Comparison of ENCODE assay signal across 8 cellular contexts in genomic region chr7:73719806-73720169, GRCh38. TPM values are rescaled to one million over a fixed set of nuclear protein-coding genes. Genes with fewer than 3 reads are reported as not detected.
DNase-seq lines count a peak whose midpoint lies in the region; FAIRE-seq and TF ChIP-seq lines count a peak whose summit lies in the region.

No MANE protein-coding gene starts in this region.

- H3K9ac ChIP-seq in keratinocyte (ENCODE audit: control insufficient read depth, extremely low read depth, insufficient read depth, low read length), result peak overlapping the region; percentile 15

- H3K36me3 ChIP-seq in keratinocyte (ENCODE audit: control insufficient read depth in 2 of 2, extremely low read depth in 1 of 2, insufficient read depth in 2 of 2, low read length in 2 of 2) (peaks cover 3 to 8% of the 10 kb centered on the region in 2 experiments), tibial nerve (peaks cover 0 to 9% (median 0%) of the 10 kb centered on the region in 3 donors)

- no peak for TF ChIP-seq POLR2A in tibial nerve (IDR thresholded peaks at IDR 0.05)

- peaks cover 36% of the 10 kb centered on the region for H3K79me2 ChIP-seq in keratinocyte (ENCODE audit: control insufficient read depth, insufficient read depth, low read length)

- no peaks in the 10 kb centered on the region for H3K9me3 Mint-ChIP-seq in activated CD4-positive, alpha-beta T cell treated with anti-CD3 and anti-CD28 coated beads, Interleukin-2, amount 10 ng/mL, durations not matched to agents 24 days and 14 days
- H3K9me3 Mint-ChIP-seq in activated CD4-positive, alpha-beta memory T cell treated with anti-CD3 and anti-CD28 coated beads for 36 hours, result no peaks in the 10 kb centered on the region

- no peak for TF ChIP-seq EP300 in tibial nerve (IDR thresholded peaks at IDR 0.05)

- H3K4me2 ChIP-seq in keratinocyte (ENCODE audit: control insufficient read depth, extremely low read depth, insufficient read depth, low read depth, low read length), result peak overlapping the region; percentile 58

- TF ChIP-seq CTCF in keratinocyte (optimal IDR thresholded peaks at IDR 0.05 in 1 of 3, IDR thresholded peaks at IDR 0.05 in 1 of 3, conservative IDR thresholded peaks at IDR 0.05 in 1 of 3; ENCODE audit: extremely low read depth in 1 of 3, insufficient read depth in 2 of 3, low read length in 3 of 3) (no peak), tibial nerve (IDR thresholded peaks at IDR 0.05) (no peak)

- intact Hi-C loops in activated CD4-positive, alpha-beta T cell treated with anti-CD3 and anti-CD28 coated beads, Interleukin-2, amount 10 ng/mL, durations not matched to agents 24 days and 14 days (cut with micrococcal nuclease), result loop anchor here (5.0 kb wide), 2 partner anchors 133 to 197 kb away; partner anchors contain the start of gene BAZ1B
- intact Hi-C loops in activated CD4-positive, alpha-beta memory T cell treated with anti-CD3 and anti-CD28 coated beads for 36 hours (cut with micrococcal nuclease), result loop anchor here (2.0 to 5.0 kb wide), 3 partner anchors 17 to 133 kb away; partner anchors contain the start of gene VPS37D

- POLR2A ChIA-PET in activated CD4-positive, alpha-beta memory T cell treated with anti-CD3 and anti-CD28 coated beads for 36 hours (lab: Charles Lee), result interaction anchor here (0.8 kb wide), 1 partner anchor 57 kb away, joined by 3 read pairs; no protein-coding TSS in a partner anchor

- FAIRE-seq in keratinocyte (lab: Jason Lieb, UNC), result no peak

- H3K9me1 ChIP-seq in keratinocyte (ENCODE audit: control insufficient read depth, extremely low read depth, insufficient read depth, low read length), result peaks cover 10% of the 10 kb centered on the region

- H4K20me1 ChIP-seq in keratinocyte (ENCODE audit: control insufficient read depth, extremely low read depth, insufficient read depth, low read length), result peaks cover 25% of the 10 kb centered on the region

- peaks cover 33% of the 10 kb centered on the region for H3K4me1 ChIP-seq in keratinocyte (ENCODE audit: control insufficient read depth, extremely low read depth, insufficient read depth, low read length)
- peaks cover 0 to 35% (median 10%) of the 10 kb centered on the region in 4 donors for H3K4me1 ChIP-seq in tibial nerve

- peak overlapping the region; percentile 82 for H3K4me3 Mint-ChIP-seq in activated CD4-positive, alpha-beta T cell treated with anti-CD3 and anti-CD28 coated beads, Interleukin-2, amount 10 ng/mL, durations not matched to agents 24 days and 14 days
- peak overlapping the region; percentile 70 for H3K4me3 Mint-ChIP-seq in activated CD4-positive, alpha-beta memory T cell treated with anti-CD3 and anti-CD28 coated beads for 36 hours

- peak overlapping the region in 2 of 3 experiments; percentile 12 to 42 for H3K4me3 ChIP-seq in keratinocyte (ENCODE audit: control insufficient read depth in 2 of 3, extremely low read depth in 1 of 3, insufficient read depth in 2 of 3, low read depth in 1 of 3, low read length in 3 of 3)
- H3K4me3 ChIP-seq in tibial nerve, result peak overlapping the region; percentile 31 to 87 (median 62)

- dilution Hi-C loops in keratinocyte (cut with MboI; ENCODE audit: extremely low pct_ligation_motif_present, low sequenced_read_pairs), result no loop called here

- peaks cover 4% of the 10 kb centered on the region for H3K36me3 Mint-ChIP-seq in activated CD4-positive, alpha-beta T cell treated with anti-CD3 and anti-CD28 coated beads, Interleukin-2, amount 10 ng/mL, durations not matched to agents 24 days and 14 days (ENCODE audit: low read depth)
- H3K36me3 Mint-ChIP-seq in activated CD4-positive, alpha-beta memory T cell treated with anti-CD3 and anti-CD28 coated beads for 36 hours, result peaks cover 6% of the 10 kb centered on the region

- H3K27me3 ChIP-seq in keratinocyte (ENCODE audit: control insufficient read depth, extremely low read depth, insufficient read depth, low read length) (no peaks in the 10 kb centered on the region), tibial nerve (no peaks in the 10 kb centered on the region)

- H3K9me3 ChIP-seq in keratinocyte (ENCODE audit: control insufficient read depth, low read depth, low read length), result no peaks in the 10 kb centered on the region
- H3K9me3 ChIP-seq in tibial nerve, result no peaks in the 10 kb centered on the region

- H2AFZ ChIP-seq in keratinocyte (ENCODE audit: control insufficient read depth, low read length), result no peak overlapping the region

- H3K27ac Mint-ChIP-seq in activated CD4-positive, alpha-beta T cell treated with anti-CD3 and anti-CD28 coated beads, Interleukin-2, amount 10 ng/mL, durations not matched to agents 24 days and 14 days, result peak overlapping the region; percentile 29
- H3K27ac Mint-ChIP-seq in activated CD4-positive, alpha-beta memory T cell treated with anti-CD3 and anti-CD28 coated beads for 36 hours, result peak overlapping the region; percentile 15

- CTCF ChIA-PET in activated CD4-positive, alpha-beta memory T cell treated with anti-CD3 and anti-CD28 coated beads for 36 hours (lab: Charles Lee), result interaction anchor here (0.6 to 2.3 kb wide), 4 partner anchors 15 to 113 kb away, joined by 3 to 12 read pairs (median 7); partner anchors contain the start of gene VPS37D

- peaks cover 21% of the 10 kb centered on the region for H3K27me3 Mint-ChIP-seq in activated CD4-positive, alpha-beta T cell treated with anti-CD3 and anti-CD28 coated beads, Interleukin-2, amount 10 ng/mL, durations not matched to agents 24 days and 14 days
- H3K27me3 Mint-ChIP-seq in activated CD4-positive, alpha-beta memory T cell treated with anti-CD3 and anti-CD28 coated beads for 36 hours, result no peaks in the 10 kb centered on the region

- H3K27ac ChIP-seq in keratinocyte (ENCODE audit: control insufficient read depth, insufficient read depth, low read length), result no peak overlapping the region
- H3K27ac ChIP-seq in tibial nerve, result no peak overlapping the region

- DNase-seq in activated CD4-positive, alpha-beta T cell treated with anti-CD3 and anti-CD28 coated beads, Interleukin-2, amount 10 ng/mL, durations not matched to agents 24 days and 14 days, result no peak
- no peak for DNase-seq in activated CD4-positive, alpha-beta T cell treated with anti-CD3 and anti-CD28 coated beads, Interleukin-2, amount 50 U/mL, for 4 hours
- DNase-seq in activated CD4-positive, alpha-beta memory T cell treated with anti-CD3 and anti-CD28 coated beads for 36 hours, result no peak
- DNase-seq in keratinocyte (ENCODE audit: low read depth, low spot score), result no peak
- no peak for DNase-seq in tibial nerve (ENCODE audit: low spot score in 2 of 2)
- no peak for DNase-seq in DMS53 treated with DMSO at 0.1 percent for 48 hours (lab: John Stamatoyannopoulos, UW; ENCODE audit: unreplicated experiment)
- DNase-seq in SIG-M5 treated with dmso at 0.1 percent for 504 hours (lab: John Stamatoyannopoulos, UW; ENCODE audit: unreplicated experiment), result no peak
- no peak for DNase-seq in NCI-H1417 treated with DMSO at 0.1 percent for 48 hours (lab: John Stamatoyannopoulos, UW)

- H3K4me1 Mint-ChIP-seq in activated CD4-positive, alpha-beta T cell treated with anti-CD3 and anti-CD28 coated beads, Interleukin-2, amount 10 ng/mL, durations not matched to agents 24 days and 14 days, result peaks cover 35% of the 10 kb centered on the region
- peaks cover 34% of the 10 kb centered on the region for H3K4me1 Mint-ChIP-seq in activated CD4-positive, alpha-beta memory T cell treated with anti-CD3 and anti-CD28 coated beads for 36 hours (ENCODE audit: low read depth)

- WGBS in tibial nerve, 2 donors, result 11 to 30% methylated on average over 6 to 11 of the region's 16 CpGs

RNA-seq across cellular contexts. Expression of gene STX1A, which starts 0.3 kb away (rescaled TPM):
- total RNA-seq in activated CD4-positive, alpha-beta T cell treated with anti-CD3 and anti-CD28 coated beads, Interleukin-2, amount 10 ng/mL, durations not matched to agents 24 days and 14 days, result 19.0 and 19.4 TPM in 2 replicates
- 10 to 100 TPM; 31.8 to 39.2 TPM for total RNA-seq in activated CD4-positive, alpha-beta memory T cell treated with anti-CD3 and anti-CD28 coated beads for 36 hours
- 19.4 to 37.9 TPM (median 22.4 TPM) in 3 replicates for polyA plus RNA-seq in keratinocyte
- 13.7 TPM for polyA plus RNA-seq in keratinocyte (2011; ENCODE audit: low read depth)
- polyA plus RNA-seq in keratinocyte (2011; cell fraction: cytosol; rRNA removed), result 20.3 and 26.6 TPM in 2 replicates
- 61.8 and 66.1 TPM in 2 replicates for polyA plus RNA-seq in keratinocyte (2011; cell fraction: nucleus; rRNA removed)
- 14.0 and 27.5 TPM in 2 replicates for polyA plus RNA-seq in keratinocyte (2012; ENCODE audit: low replicate concordance)
- polyA minus RNA-seq in keratinocyte, result 16.7 to 32.9 TPM (median 25.1 TPM) in 3 replicates
- 15.7 TPM for polyA minus RNA-seq in keratinocyte (2011; cell fraction: cytosol; rRNA and poly(A)+ RNA removed)
- 22.9 and 31.3 TPM in 2 replicates for polyA minus RNA-seq in keratinocyte (2011; cell fraction: nucleus; rRNA and poly(A)+ RNA removed)
- total RNA-seq in tibial nerve, result 10 to 100 TPM in 2 of 4 donors, 1 to 10 TPM in 2; 3.9 to 19.4 (median 10.8) TPM

RNA-seq across cellular contexts. Expression of gene ABHD11, which starts 18.8 kb away (rescaled TPM):
- 20.8 and 23.0 TPM in 2 replicates for total RNA-seq in activated CD4-positive, alpha-beta T cell treated with anti-CD3 and anti-CD28 coated beads, Interleukin-2, amount 10 ng/mL, durations not matched to agents 24 days and 14 days
- 10 to 100 TPM; 14.7 to 16.8 TPM for total RNA-seq in activated CD4-positive, alpha-beta memory T cell treated with anti-CD3 and anti-CD28 coated beads for 36 hours
- polyA plus RNA-seq in keratinocyte, result 11.3 to 15.2 TPM (median 11.5 TPM) in 3 replicates
- 2.2 TPM for polyA plus RNA-seq in keratinocyte (2011; ENCODE audit: low read depth)
- polyA plus RNA-seq in keratinocyte (2011; cell fraction: cytosol; rRNA removed), result 8.3 and 11.7 TPM in 2 replicates
- polyA plus RNA-seq in keratinocyte (2011; cell fraction: nucleus; rRNA removed), result 9.6 and 10.1 TPM in 2 replicates
- polyA plus RNA-seq in keratinocyte (2012; ENCODE audit: low replicate concordance), result 6.1 and 13.7 TPM in 2 replicates
- 5.4 to 26.4 TPM (median 6.7 TPM) in 3 replicates for polyA minus RNA-seq in keratinocyte
- 3.8 TPM for polyA minus RNA-seq in keratinocyte (2011; cell fraction: cytosol; rRNA and poly(A)+ RNA removed)
- polyA minus RNA-seq in keratinocyte (2011; cell fraction: nucleus; rRNA and poly(A)+ RNA removed), result 4.7 and 4.8 TPM in 2 replicates
- total RNA-seq in tibial nerve, result 10 to 100 TPM in 2 of 4 donors, 1 to 10 TPM in 2; 7.5 to 19.2 (median 10.9) TPM

RNA-seq across cellular contexts. Expression of gene BUD23, which starts 36.4 kb away (rescaled TPM):
- 133 TPM in 2 replicates for total RNA-seq in activated CD4-positive, alpha-beta T cell treated with anti-CD3 and anti-CD28 coated beads, Interleukin-2, amount 10 ng/mL, durations not matched to agents 24 days and 14 days
- total RNA-seq in activated CD4-positive, alpha-beta memory T cell treated with anti-CD3 and anti-CD28 coated beads for 36 hours, result 10 to 100 TPM; 92.0 to 94.0 TPM
- 47.1 to 87.5 TPM (median 72.0 TPM) in 3 replicates for polyA plus RNA-seq in keratinocyte
- 41.9 TPM for polyA plus RNA-seq in keratinocyte (2011; ENCODE audit: low read depth)
- polyA plus RNA-seq in keratinocyte (2011; cell fraction: cytosol; rRNA removed), result 39.9 and 52.0 TPM in 2 replicates
- polyA plus RNA-seq in keratinocyte (2011; cell fraction: nucleus; rRNA removed), result 71.4 and 78.1 TPM in 2 replicates
- 64.5 and 73.8 TPM in 2 replicates for polyA plus RNA-seq in keratinocyte (2012; ENCODE audit: low replicate concordance)
- 39.4 to 42.6 TPM (median 41.9 TPM) in 3 replicates for polyA minus RNA-seq in keratinocyte
- polyA minus RNA-seq in keratinocyte (2011; cell fraction: cytosol; rRNA and poly(A)+ RNA removed), result 35.3 TPM
- 12.9 and 16.9 TPM in 2 replicates for polyA minus RNA-seq in keratinocyte (2011; cell fraction: nucleus; rRNA and poly(A)+ RNA removed)
- 10 to 100 TPM; 22.5 to 50.6 (median 39.3) TPM for total RNA-seq in tibial nerve

RNA-seq across cellular contexts. Expression of gene DNAJC30, which starts 36.5 kb away (rescaled TPM):
- 9.4 and 10.9 TPM in 2 replicates for total RNA-seq in activated CD4-positive, alpha-beta T cell treated with anti-CD3 and anti-CD28 coated beads, Interleukin-2, amount 10 ng/mL, durations not matched to agents 24 days and 14 days
- 1 to 10 TPM; 6.1 to 6.3 TPM for total RNA-seq in activated CD4-positive, alpha-beta memory T cell treated with anti-CD3 and anti-CD28 coated beads for 36 hours
- polyA plus RNA-seq in keratinocyte, result 4.9 to 5.7 TPM (median 5.0 TPM) in 3 replicates
- polyA plus RNA-seq in keratinocyte (2011; ENCODE audit: low read depth), result 1.4 TPM
- 4.3 and 6.8 TPM in 2 replicates for polyA plus RNA-seq in keratinocyte (2011; cell fraction: cytosol; rRNA removed)
- 4.4 and 5.8 TPM in 2 replicates for polyA plus RNA-seq in keratinocyte (2011; cell fraction: nucleus; rRNA removed)
- polyA plus RNA-seq in keratinocyte (2012; ENCODE audit: low replicate concordance), result 3.1 and 6.8 TPM in 2 replicates
- polyA minus RNA-seq in keratinocyte, result 2.6 to 5.7 TPM (median 3.3 TPM) in 3 replicates
- 5.9 TPM for polyA minus RNA-seq in keratinocyte (2011; cell fraction: cytosol; rRNA and poly(A)+ RNA removed)
- 2.0 and 2.7 TPM in 2 replicates for polyA minus RNA-seq in keratinocyte (2011; cell fraction: nucleus; rRNA and poly(A)+ RNA removed)
- total RNA-seq in tibial nerve, result 1 to 10 TPM; 2.7 to 8.4 (median 6.3) TPM

RNA-seq across cellular contexts. Expression of gene CLDN3, which starts 50.3 kb away (rescaled TPM):
- total RNA-seq in activated CD4-positive, alpha-beta T cell treated with anti-CD3 and anti-CD28 coated beads, Interleukin-2, amount 10 ng/mL, durations not matched to agents 24 days and 14 days, result not detected in 2 replicates
- not detected for total RNA-seq in activated CD4-positive, alpha-beta memory T cell treated with anti-CD3 and anti-CD28 coated beads for 36 hours
- not detected in 3 replicates for polyA plus RNA-seq in keratinocyte
- polyA plus RNA-seq in keratinocyte (2011; ENCODE audit: low read depth), result not detected
- not detected in 2 replicates for polyA plus RNA-seq in keratinocyte (2011; cell fraction: cytosol; rRNA removed)
- polyA plus RNA-seq in keratinocyte (2011; cell fraction: nucleus; rRNA removed), result not detected in 2 replicates
- 0.47 TPM in 1 of 2 replicates, not detected in the other for polyA plus RNA-seq in keratinocyte (2012; ENCODE audit: low replicate concordance)
- polyA minus RNA-seq in keratinocyte, result not detected in 3 replicates
- not detected for polyA minus RNA-seq in keratinocyte (2011; cell fraction: cytosol; rRNA and poly(A)+ RNA removed)
- polyA minus RNA-seq in keratinocyte (2011; cell fraction: nucleus; rRNA and poly(A)+ RNA removed), result not detected in 2 replicates
- total RNA-seq in tibial nerve, result not detected
